ENCODE assay signal across 8 cellular contexts in genomic region chr2:20781656-20782265, GRCh38. TPM values are rescaled to one million over a fixed set of nuclear protein-coding genes. Genes with fewer than 3 reads are reported as not detected.
DNase-seq lines count a peak whose midpoint lies in the region; ATAC-seq and TF ChIP-seq lines count a peak whose summit lies in the region.

No MANE protein-coding gene starts in this region.

- H3K79me2 ChIP-seq in PC-9 (ENCODE audit: low read depth) (no peaks in the 10 kb centered on the region), smooth muscle cell (ENCODE audit: low read depth) (no peaks in the 10 kb centered on the region)

- TF ChIP-seq CTCF in A673 (conservative IDR thresholded peaks at IDR 0.05; ENCODE audit: low read depth, low read length) (peak; percentile 77), GM06990 (IDR thresholded peaks at IDR 0.05; ENCODE audit: insufficient read depth, low read length, poor library complexity, severe bottlenecking) (peak; percentile 80), PC-9 (conservative IDR thresholded peaks at IDR 0.05) (peak; percentile 77), smooth muscle cell (IDR thresholded peaks at IDR 0.05; ENCODE audit: borderline replicate concordance, insufficient read depth, poor library complexity, severe bottlenecking) (peak; percentile 52)

- CTCF ChIA-PET in A673 (lab: Charles Lee) (interaction anchor here (0.6 to 1.9 kb wide), 2 partner anchors 178 to 181 kb away, joined by 3 to 14 read pairs; no protein-coding TSS in a partner anchor), PC-9 (lab: Charles Lee) (interaction anchor here (0.7 kb wide), 1 partner anchor 244 kb away, joined by 3 read pairs; no protein-coding TSS in a partner anchor)

- no peak overlapping the region for H3K4me2 ChIP-seq in PC-9
- H3K4me2 ChIP-seq in smooth muscle cell = no peak overlapping the region

- POLR2A ChIA-PET in A673 (lab: Charles Lee; ENCODE audit: low non-redundant PET) (no interaction called here), PC-9 (lab: Charles Lee; ENCODE audit: unreplicated experiment) (no interaction called here)

- intact Hi-C loops in A673 (cut with micrococcal nuclease; ENCODE audit: unreplicated experiment) = loop anchor here (1.0 kb wide), 1 partner anchor 182 kb away; no protein-coding TSS in a partner anchor
- intact Hi-C loops in PC-9 (cut with micrococcal nuclease; ENCODE audit: unreplicated experiment) = loop anchor here (1.0 kb wide), 1 partner anchor 182 kb away; no protein-coding TSS in a partner anchor

- ATAC-seq in HG02798 (IDR thresholded peaks at IDR 0.05; ENCODE audit: poor library complexity, unreplicated experiment) = peak; percentile 67

- DNase-seq in A673 (ENCODE audit: low spot score) (peak; percentile 38), GM06990 (ENCODE audit: extremely low read depth, insufficient read length) (no peak), PC-9 (no peak), epithelial cell of prostate (ENCODE audit: low read depth, low spot score) (peak; percentile 1), smooth muscle cell (lab: John Stamatoyannopoulos, UW; ENCODE audit: unreplicated experiment) (no peak), 8988T (no peak), NCI-H2029 treated with DMSO at 0.1 percent for 48 hours (lab: John Stamatoyannopoulos, UW) (no peak)

- no peaks in the 10 kb centered on the region for H3K27me3 ChIP-seq in A673 (replicated peaks; ENCODE audit: insufficient read depth, low read depth, low read length, poor library complexity)
- no peaks in the 10 kb centered on the region for H3K27me3 ChIP-seq in GM06990 (replicated peaks; ENCODE audit: control insufficient read depth, insufficient read depth, low read length)
- H3K27me3 ChIP-seq in PC-9 (ENCODE audit: insufficient read depth, low read depth) = no peaks in the 10 kb centered on the region
- H3K27me3 ChIP-seq in smooth muscle cell (ENCODE audit: low read depth) = no peaks in the 10 kb centered on the region

- H3K4me3 ChIP-seq in A673 (ENCODE audit: low read depth, low read length, poor library complexity, severe bottlenecking) (no peak overlapping the region), GM06990 (replicated peaks; ENCODE audit: low read depth, low read length) (no peak overlapping the region), PC-9 (no peak overlapping the region), smooth muscle cell (no peak overlapping the region)

- BruUV-seq in A673 (replicated peaks; lab: Mats Ljungman, UMichigan) (no TSS peak), PC-9 (replicated peaks; lab: Mats Ljungman, UMichigan) (no TSS peak)

- H3K9me3 ChIP-seq in A673 (ENCODE audit: low read depth, low read length, poor library complexity, severe bottlenecking) (no peaks in the 10 kb centered on the region), PC-9 (ENCODE audit: insufficient read depth, low read depth) (no peaks in the 10 kb centered on the region), smooth muscle cell (replicated peaks; ENCODE audit: low read depth) (no peaks in the 10 kb centered on the region)

- H3K27ac ChIP-seq in A673 (ENCODE audit: low read depth, low read length, poor library complexity, severe bottlenecking) (no peak overlapping the region), PC-9 (no peak overlapping the region), epithelial cell of prostate (no peak overlapping the region), smooth muscle cell (ENCODE audit: low read depth) (no peak overlapping the region)

- H3F3A ChIP-seq in PC-9 (ENCODE audit: insufficient read depth, low read depth) = peaks cover 5% of the 10 kb centered on the region
- no peaks in the 10 kb centered on the region for H3F3A ChIP-seq in smooth muscle cell (ENCODE audit: low read depth)

- H2AFZ ChIP-seq in PC-9 = no peak overlapping the region
- no peak overlapping the region for H2AFZ ChIP-seq in smooth muscle cell (ENCODE audit: low read depth)

- WGBS in smooth muscle cell (ENCODE audit: low lambda C conversion rate) = 83% methylated on average over 3 of the region's 3 CpGs

- H3K9ac ChIP-seq in smooth muscle cell (ENCODE audit: low read depth) = no peak overlapping the region

- no peaks in the 10 kb centered on the region for H3K9me2 ChIP-seq in PC-9 (ENCODE audit: insufficient read depth)

- H4K20me1 ChIP-seq in PC-9 (ENCODE audit: insufficient read depth) (no peaks in the 10 kb centered on the region; the same call in 1 of the 2 replicates), smooth muscle cell (ENCODE audit: low read depth) (peaks cover 4% of the 10 kb centered on the region)

- H3K4me1 ChIP-seq in A673 (ENCODE audit: insufficient read depth, low read length, poor library complexity, severe bottlenecking) (no peaks in the 10 kb centered on the region), PC-9 (replicated peaks; ENCODE audit: insufficient read depth) (0 out of 2 replicates have a peak, but pooled peaks cover 7% of the 10 kb centered on the region), smooth muscle cell (ENCODE audit: low read depth) (no peaks in the 10 kb centered on the region)

- H3K36me3 ChIP-seq in A673 (ENCODE audit: insufficient read depth, low read length, poor library complexity, severe bottlenecking) = no peaks in the 10 kb centered on the region
- peaks cover 2% of the 10 kb centered on the region for H3K36me3 ChIP-seq in GM06990 (ENCODE audit: control insufficient read depth, insufficient read depth, low read length)
- H3K36me3 ChIP-seq in PC-9 (ENCODE audit: low read depth) = no peaks in the 10 kb centered on the region
- H3K36me3 ChIP-seq in smooth muscle cell (ENCODE audit: low read depth) = peaks cover 3% of the 10 kb centered on the region

RNA-seq across cellular contexts. Expression of gene LDAH, which starts 41.1 kb away (rescaled TPM):
- total RNA-seq in A673 (2021) (27.4 TPM in 2 replicates), PC-9 (2021) (14.6 and 18.3 TPM in 2 replicates), smooth muscle cell (15.7 and 50.8 TPM in 2 replicates)
- polyA plus RNA-seq in smooth muscle cell = 14.6 and 14.9 TPM in 2 replicates

Comparison
In these comparisons a context has a peak if more than half of its experiments do, and no peak if none do; other contexts are left out.
1. DNase-seq: peak in A673 (single experiment) and epithelial cell of prostate (single experiment); none in GM06990 (single experiment), PC-9 (0 of 2), smooth muscle cell (single experiment), 8988T (single experiment) and NCI-H2029 treated with DMSO at 0.1 percent for 48 hours (single experiment).
2. Peak in every context shown above with its lines, with median percentiles within 50 percentile points of each other: CTCF ChIP-seq.